19 cellular contexts compared by ENCODE assay signal in the genomic region with DNA sequence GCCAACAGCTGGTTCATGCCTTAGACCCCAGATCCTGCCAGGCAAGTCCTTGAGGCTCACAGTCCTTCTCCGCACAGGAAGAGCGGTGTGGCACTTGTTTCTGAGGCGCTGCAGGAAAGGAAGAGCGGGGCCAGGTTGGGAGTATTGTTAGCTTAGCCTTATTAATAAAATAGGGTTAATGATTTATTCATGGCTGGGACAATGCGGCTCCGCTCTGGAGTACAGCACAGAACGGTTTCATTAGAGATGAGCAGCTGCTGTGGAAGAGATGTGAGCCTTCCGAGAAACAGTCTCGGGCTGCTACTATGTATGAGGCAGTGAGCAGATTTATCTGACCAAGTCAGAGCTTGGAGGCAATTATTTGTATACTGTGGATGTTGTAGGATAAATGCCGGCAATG.
DNase-seq lines count a peak whose midpoint lies in the region; ATAC-seq and TF ChIP-seq lines count a peak whose summit lies in the region.
"Had no signal": no experiment of that assay in that cellular context is flagged by ENCODE, and none has a peak within 500 bp of the region (broad histone marks: within the 10 kb centered on the region; RNA-seq: fewer than 3 reads in every experiment).

No MANE protein-coding gene starts in this region.

- intact Hi-C loops in sciatic nerve (cut with DNase I), result no loop called here
- intact Hi-C loops in CD4-positive, alpha-beta T cell (cut with DNase I, micrococcal nuclease), result no loop called here
- intact Hi-C loops in lower leg skin (cut with DNase I; ENCODE audit: low total_unique reads), result no loop called here

- H3K79me2 ChIP-seq in Karpas-422 (ENCODE audit: low read length), result no peaks in the 10 kb centered on the region

- H3K4me2 ChIP-seq in Karpas-422 (ENCODE audit: low read depth, low read length, poor library complexity, severe bottlenecking), result no peak overlapping the region

- H3K4me3 ChIP-seq in Karpas-422 (ENCODE audit: low read length) (no peak overlapping the region), lower leg skin (ENCODE audit: low read depth, poor library complexity, severe bottlenecking) (no peak overlapping the region)
- H3K4me3 ChIP-seq: SJCRH30 had no signal

- H3K27ac Mint-ChIP-seq in brain (peak overlapping the region in 3 of 5 experiments; percentile 19 to 90 (median 49)), nephron (peak overlapping the region; percentile 30 to 97 (median 92))
- H3K27ac Mint-ChIP-seq in CD4-positive, alpha-beta T cell, result no peak overlapping the region
- H3K27ac Mint-ChIP-seq: CD4-positive, CD25-positive, alpha-beta regulatory T cell had no signal

- WGBS in lower leg skin, 2 donors, result 85 to 90% methylated on average over 10 of the region's 10 CpGs

- H3K9me2 ChIP-seq in Karpas-422 (replicated peaks; ENCODE audit: insufficient read depth, low read length), result no peaks in the 10 kb centered on the region

- H3K36me3 Mint-ChIP-seq in brain (no peaks in the 10 kb centered on the region), nephron (ENCODE audit: low read depth) (no peaks in the 10 kb centered on the region)
- no peaks in the 10 kb centered on the region for H3K36me3 Mint-ChIP-seq in CD4-positive, alpha-beta T cell (ENCODE audit: low read depth)
- H3K36me3 Mint-ChIP-seq: CD4-positive, CD25-positive, alpha-beta regulatory T cell had no signal

- H3K9ac ChIP-seq in Karpas-422 (ENCODE audit: low read length), result no peak overlapping the region

- H3K4me1 Mint-ChIP-seq in brain, result peaks cover 48% of the 10 kb centered on the region
- H3K4me1 Mint-ChIP-seq in nephron, result peaks cover 52% of the 10 kb centered on the region
- no peaks in the 10 kb centered on the region for H3K4me1 Mint-ChIP-seq in CD4-positive, alpha-beta T cell (ENCODE audit: low read depth)
- H3K4me1 Mint-ChIP-seq: CD4-positive, CD25-positive, alpha-beta regulatory T cell had no signal

- no peak for DNase-seq in Karpas-422
- DNase-seq in sciatic nerve (ENCODE audit: low spot score), result no peak
- DNase-seq in CD4-positive, alpha-beta T cell, result no peak
- DNase-seq in hippocampal formation (lab: John Stamatoyannopoulos, UW), result no peak
- no peak for DNase-seq in lower leg skin (ENCODE audit: low spot score in 2 of 2)
- DNase-seq in HEK293T (ENCODE audit: extremely low spot score), result no peak
- DNase-seq: Caco-2; CD4-positive, CD25-positive, alpha-beta regulatory T cell; GOT3; HCEC 1CT; Kasumi-1; NCI-H1694; NCI-H2081; NCI-H2227 treated with DMSO at 0.1 percent for 48 hours; NCI-H510A; OCI-M1; SJCRH30 had no signal

- H3K27ac ChIP-seq in Karpas-422 (ENCODE audit: low read length), result peak overlapping the region; percentile 99; the same call in 1 of the 2 replicates
- no peak overlapping the region for H3K27ac ChIP-seq in CD4-positive, alpha-beta T cell (ENCODE audit: low read depth, low read length)
- H3K27ac ChIP-seq: SJCRH30 had no signal

- H3K27me3 Mint-ChIP-seq in brain, result peaks cover 12% of the 10 kb centered on the region
- H3K27me3 Mint-ChIP-seq in nephron (ENCODE audit: low read depth), result peaks cover 8% of the 10 kb centered on the region
- no peaks in the 10 kb centered on the region for H3K27me3 Mint-ChIP-seq in CD4-positive, alpha-beta T cell
- H3K27me3 Mint-ChIP-seq: CD4-positive, CD25-positive, alpha-beta regulatory T cell had no signal

- H3K27me3 ChIP-seq in Karpas-422 (ENCODE audit: low read length), result no peaks in the 10 kb centered on the region
- H3K27me3 ChIP-seq in CD4-positive, alpha-beta T cell (ENCODE audit: control insufficient read depth, insufficient read depth, low read length), result no peaks in the 10 kb centered on the region
- H3K27me3 ChIP-seq: SJCRH30 had no signal

- TF ChIP-seq CTCF in brain (conservative IDR thresholded peaks at IDR 0.05) (no peak), nephron (IDR thresholded peaks at IDR 0.05; ENCODE audit: unreplicated experiment in 3 of 3) (no peak), lower leg skin (IDR thresholded peaks at IDR 0.05) (no peak)
- TF ChIP-seq CTCF in CD4-positive, alpha-beta T cell (IDR thresholded peaks at IDR 0.05), result no peak

- H2AFZ ChIP-seq in Karpas-422 (ENCODE audit: low read length), result no peak overlapping the region

- H3K36me3 ChIP-seq in Karpas-422 (ENCODE audit: insufficient read depth, low read length), result no peaks in the 10 kb centered on the region; the same call in 1 of the 2 replicates
- H3K36me3 ChIP-seq: SJCRH30 had no signal

- TF ChIP-seq POLR2A in lower leg skin (IDR thresholded peaks at IDR 0.05), result no peak

- peak overlapping the region in 1 of 5 experiments; percentile 54 for H3K4me3 Mint-ChIP-seq in brain
- peak overlapping the region in 2 of 3 experiments; percentile 35 to 41 for H3K4me3 Mint-ChIP-seq in nephron
- no peak overlapping the region for H3K4me3 Mint-ChIP-seq in CD4-positive, alpha-beta T cell
- H3K4me3 Mint-ChIP-seq: CD4-positive, CD25-positive, alpha-beta regulatory T cell had no signal

- ATAC-seq in sciatic nerve, result peak; percentile 31
- no peak for ATAC-seq in CD4-positive, alpha-beta T cell (ENCODE audit: poor library complexity)

- H3K9me3 Mint-ChIP-seq in brain (peaks cover 0 to 5% (median 2%) of the 10 kb centered on the region in 5 experiments), nephron (no peaks in the 10 kb centered on the region)
- H3K9me3 Mint-ChIP-seq in CD4-positive, alpha-beta T cell, result no peaks in the 10 kb centered on the region

- no peaks in the 10 kb centered on the region for H3K9me3 ChIP-seq in Karpas-422 (ENCODE audit: low read length)
- H3K9me3 ChIP-seq in CD4-positive, alpha-beta T cell (ENCODE audit: control insufficient read depth, low read length), result no peaks in the 10 kb centered on the region
- H3K9me3 ChIP-seq: Caco-2, SJCRH30 had no signal

- no peaks in the 10 kb centered on the region for H4K20me1 ChIP-seq in Karpas-422 (ENCODE audit: insufficient read depth, low read depth, low read length)

- CTCF ChIA-PET in CD4-positive, alpha-beta T cell (lab: Charles Lee), result no interaction called here
- CTCF ChIA-PET in HEK293T (lab: Yijun Ruan, JAX), result no interaction called here

- POLR2A ChIA-PET in CD4-positive, alpha-beta T cell (lab: Charles Lee), result no interaction called here
- POLR2A ChIA-PET in HEK293T (lab: Yijun Ruan, JAX), result no interaction called here

- peaks cover 50% of the 10 kb centered on the region for H3K4me1 ChIP-seq in Karpas-422 (ENCODE audit: low read length)
- H3K4me1 ChIP-seq: Caco-2, SJCRH30 had no signal

TF ChIP-seq in HEK293T, 16 proteins besides CTCF, POLR2A, EP300 and RAD21:
- TF ChIP-seq L3MBTL2 (conservative IDR thresholded peaks at IDR 0.05) (no peak), HDGF (IDR thresholded peaks at IDR 0.05; ENCODE audit: borderline replicate concordance) (no peak), LEF1 (IDR thresholded peaks at IDR 0.05; ENCODE audit: borderline replicate concordance) (no peak), CTBP1 (IDR thresholded peaks at IDR 0.05; ENCODE audit: borderline replicate concordance) (no peak), ELF4 (IDR thresholded peaks at IDR 0.05) (no peak), TARDBP (IDR thresholded peaks at IDR 0.05) (no peak), BHLHE40 (IDR thresholded peaks at IDR 0.05; ENCODE audit: borderline replicate concordance) (no peak), FOXM1 (IDR thresholded peaks at IDR 0.05; ENCODE audit: borderline replicate concordance) (no peak), FOXA1 (IDR thresholded peaks at IDR 0.05) (no peak), ARNT (IDR thresholded peaks at IDR 0.05) (no peak), ZNF384 (IDR thresholded peaks at IDR 0.05) (no peak), SUZ12 (IDR thresholded peaks at IDR 0.05) (no peak), SP1 (IDR thresholded peaks at IDR 0.05) (no peak), NFRKB (IDR thresholded peaks at IDR 0.05) (no peak), FOXK2 (IDR thresholded peaks at IDR 0.05) (no peak)
- TF ChIP-seq, protein P1, sequence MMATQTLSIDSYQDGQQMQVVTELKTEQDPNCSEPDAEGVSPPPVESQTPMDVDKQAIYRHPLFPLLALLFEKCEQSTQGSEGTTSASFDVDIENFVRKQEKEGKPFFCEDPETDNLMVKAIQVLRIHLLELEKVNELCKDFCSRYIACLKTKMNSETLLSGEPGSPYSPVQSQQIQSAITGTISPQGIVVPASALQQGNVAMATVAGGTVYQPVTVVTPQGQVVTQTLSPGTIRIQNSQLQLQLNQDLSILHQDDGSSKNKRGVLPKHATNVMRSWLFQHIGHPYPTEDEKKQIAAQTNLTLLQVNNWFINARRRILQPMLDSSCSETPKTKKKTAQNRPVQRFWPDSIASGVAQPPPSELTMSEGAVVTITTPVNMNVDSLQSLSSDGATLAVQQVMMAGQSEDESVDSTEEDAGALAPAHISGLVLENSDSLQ (IDR thresholded peaks at IDR 0.05), result no peak
